In the genomic region with DNA sequence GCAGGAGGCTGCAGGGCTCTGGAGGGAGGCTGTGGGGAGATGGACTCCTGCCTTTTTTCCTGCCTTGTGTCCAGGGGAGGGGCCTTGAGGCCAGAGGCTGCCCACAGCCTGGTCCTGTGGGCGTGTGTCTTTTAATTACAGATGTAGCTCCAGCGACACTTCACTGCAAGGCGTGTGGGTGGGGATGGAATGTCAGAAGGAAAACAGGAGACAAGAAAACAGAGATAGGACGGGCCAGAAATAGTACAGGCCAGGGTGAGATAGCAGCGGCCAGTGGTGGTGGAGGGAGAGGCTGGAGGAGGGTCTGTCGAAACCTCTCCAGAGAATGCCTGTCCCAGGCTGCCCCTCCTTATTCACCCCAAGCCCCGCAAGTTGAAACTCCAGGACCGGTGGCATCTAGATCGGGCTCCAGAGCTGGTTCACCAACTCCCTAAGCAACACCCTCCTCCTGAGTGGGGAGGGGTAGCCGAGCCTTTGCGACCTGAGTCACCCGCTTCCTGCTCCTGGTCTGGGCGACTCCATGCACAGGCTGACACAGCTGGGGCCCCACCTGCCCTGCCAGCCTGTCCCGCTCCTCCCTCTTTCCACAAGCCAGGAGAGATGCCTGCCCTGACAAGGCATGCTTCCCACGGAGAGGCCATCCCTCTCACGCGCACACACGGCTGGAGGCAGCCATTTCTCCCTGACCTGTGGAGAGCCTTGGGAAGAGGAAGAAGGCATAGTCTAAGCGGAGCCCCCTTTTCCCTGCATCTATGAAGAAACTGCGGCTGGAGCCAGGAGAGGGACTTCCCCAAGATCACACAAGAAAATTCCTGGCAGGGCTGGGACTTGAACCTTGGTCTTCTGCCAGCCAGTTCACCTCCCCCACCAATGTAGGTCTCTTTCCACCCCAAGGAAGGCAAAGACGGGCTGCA, we compare ENCODE assay signal across 2 cellular contexts.
A peak's percentile ranks its signal among the peaks of the same experiment; 100 is the strongest.
TF ChIP-seq lines count a peak whose summit lies in the region.

No MANE protein-coding gene starts in this region.

TF ChIP-seq in HCT116, 20 proteins besides CTCF, POLR2A, EP300 and RAD21 (continued from another document):
- peak; percentile 68 for TF ChIP-seq JUND (IDR thresholded peaks at IDR 0.05)
- TF ChIP-seq POLR2AphosphoS5 (IDR thresholded peaks at IDR 0.05; ENCODE audit: low read depth, low read length) = peak; percentile 70
- no peak for TF ChIP-seq YY1 (IDR thresholded peaks at IDR 0.05; ENCODE audit: extremely low read depth, insufficient replicate concordance, low read depth, low read length)
- TF ChIP-seq SP1 (IDR thresholded peaks at IDR 0.05; ENCODE audit: low read depth) = peak; percentile 82
- no peak for TF ChIP-seq SIN3A (IDR thresholded peaks at IDR 0.05; ENCODE audit: low read depth)
- TF ChIP-seq ZFX (IDR thresholded peaks at IDR 0.05) = peak; percentile 57; the same call in 1 of the 2 replicates
- TF ChIP-seq ZNF274 (IDR thresholded peaks at IDR 0.05; ENCODE audit: low read depth, low read length) = no peak
- TF ChIP-seq SRF (IDR thresholded peaks at IDR 0.05; ENCODE audit: low read depth) = no peak
- TF ChIP-seq, protein P1, sequence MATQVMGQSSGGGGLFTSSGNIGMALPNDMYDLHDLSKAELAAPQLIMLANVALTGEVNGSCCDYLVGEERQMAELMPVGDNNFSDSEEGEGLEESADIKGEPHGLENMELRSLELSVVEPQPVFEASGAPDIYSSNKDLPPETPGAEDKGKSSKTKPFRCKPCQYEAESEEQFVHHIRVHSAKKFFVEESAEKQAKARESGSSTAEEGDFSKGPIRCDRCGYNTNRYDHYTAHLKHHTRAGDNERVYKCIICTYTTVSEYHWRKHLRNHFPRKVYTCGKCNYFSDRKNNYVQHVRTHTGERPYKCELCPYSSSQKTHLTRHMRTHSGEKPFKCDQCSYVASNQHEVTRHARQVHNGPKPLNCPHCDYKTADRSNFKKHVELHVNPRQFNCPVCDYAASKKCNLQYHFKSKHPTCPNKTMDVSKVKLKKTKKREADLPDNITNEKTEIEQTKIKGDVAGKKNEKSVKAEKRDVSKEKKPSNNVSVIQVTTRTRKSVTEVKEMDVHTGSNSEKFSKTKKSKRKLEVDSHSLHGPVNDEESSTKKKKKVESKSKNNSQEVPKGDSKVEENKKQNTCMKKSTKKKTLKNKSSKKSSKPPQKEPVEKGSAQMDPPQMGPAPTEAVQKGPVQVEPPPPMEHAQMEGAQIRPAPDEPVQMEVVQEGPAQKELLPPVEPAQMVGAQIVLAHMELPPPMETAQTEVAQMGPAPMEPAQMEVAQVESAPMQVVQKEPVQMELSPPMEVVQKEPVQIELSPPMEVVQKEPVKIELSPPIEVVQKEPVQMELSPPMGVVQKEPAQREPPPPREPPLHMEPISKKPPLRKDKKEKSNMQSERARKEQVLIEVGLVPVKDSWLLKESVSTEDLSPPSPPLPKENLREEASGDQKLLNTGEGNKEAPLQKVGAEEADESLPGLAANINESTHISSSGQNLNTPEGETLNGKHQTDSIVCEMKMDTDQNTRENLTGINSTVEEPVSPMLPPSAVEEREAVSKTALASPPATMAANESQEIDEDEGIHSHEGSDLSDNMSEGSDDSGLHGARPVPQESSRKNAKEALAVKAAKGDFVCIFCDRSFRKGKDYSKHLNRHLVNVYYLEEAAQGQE (IDR thresholded peaks at IDR 0.05; ENCODE audit: low read depth) = no peak
- TF ChIP-seq FOSL1 (IDR thresholded peaks at IDR 0.05; ENCODE audit: low read depth) = no peak; the same call in 1 of the 2 replicates
- TF ChIP-seq EZH2phosphoT487 (IDR thresholded peaks at IDR 0.05; ENCODE audit: borderline replicate concordance) = no peak
- TF ChIP-seq, protein P2, sequence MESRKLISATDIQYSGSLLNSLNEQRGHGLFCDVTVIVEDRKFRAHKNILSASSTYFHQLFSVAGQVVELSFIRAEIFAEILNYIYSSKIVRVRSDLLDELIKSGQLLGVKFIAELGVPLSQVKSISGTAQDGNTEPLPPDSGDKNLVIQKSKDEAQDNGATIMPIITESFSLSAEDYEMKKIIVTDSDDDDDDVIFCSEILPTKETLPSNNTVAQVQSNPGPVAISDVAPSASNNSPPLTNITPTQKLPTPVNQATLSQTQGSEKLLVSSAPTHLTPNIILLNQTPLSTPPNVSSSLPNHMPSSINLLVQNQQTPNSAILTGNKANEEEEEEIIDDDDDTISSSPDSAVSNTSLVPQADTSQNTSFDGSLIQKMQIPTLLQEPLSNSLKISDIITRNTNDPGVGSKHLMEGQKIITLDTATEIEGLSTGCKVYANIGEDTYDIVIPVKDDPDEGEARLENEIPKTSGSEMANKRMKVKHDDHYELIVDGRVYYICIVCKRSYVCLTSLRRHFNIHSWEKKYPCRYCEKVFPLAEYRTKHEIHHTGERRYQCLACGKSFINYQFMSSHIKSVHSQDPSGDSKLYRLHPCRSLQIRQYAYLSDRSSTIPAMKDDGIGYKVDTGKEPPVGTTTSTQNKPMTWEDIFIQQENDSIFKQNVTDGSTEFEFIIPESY (IDR thresholded peaks at IDR 0.05; ENCODE audit: extremely low read depth, insufficient replicate concordance, low read length) = no peak
- peak; percentile 89 for TF ChIP-seq EGR1 (IDR thresholded peaks at IDR 0.05; ENCODE audit: low read depth)
- peak; percentile 66; the same call in 1 of the 2 replicates for TF ChIP-seq CBX3 (IDR thresholded peaks at IDR 0.05; ENCODE audit: low read depth)
- TF ChIP-seq, protein P3, sequence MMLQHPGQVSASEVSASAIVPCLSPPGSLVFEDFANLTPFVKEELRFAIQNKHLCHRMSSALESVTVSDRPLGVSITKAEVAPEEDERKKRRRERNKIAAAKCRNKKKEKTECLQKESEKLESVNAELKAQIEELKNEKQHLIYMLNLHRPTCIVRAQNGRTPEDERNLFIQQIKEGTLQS (IDR thresholded peaks at IDR 0.05) = no peak
- TF ChIP-seq EZH2 (IDR thresholded peaks at IDR 0.05) = no peak

TF ChIP-seq in SK-N-SH treated with all-trans-retinoic acid at 6 μM for 48 hours, 23 proteins besides CTCF, POLR2A, EP300 and RAD21:
- TF ChIP-seq, protein P4, sequence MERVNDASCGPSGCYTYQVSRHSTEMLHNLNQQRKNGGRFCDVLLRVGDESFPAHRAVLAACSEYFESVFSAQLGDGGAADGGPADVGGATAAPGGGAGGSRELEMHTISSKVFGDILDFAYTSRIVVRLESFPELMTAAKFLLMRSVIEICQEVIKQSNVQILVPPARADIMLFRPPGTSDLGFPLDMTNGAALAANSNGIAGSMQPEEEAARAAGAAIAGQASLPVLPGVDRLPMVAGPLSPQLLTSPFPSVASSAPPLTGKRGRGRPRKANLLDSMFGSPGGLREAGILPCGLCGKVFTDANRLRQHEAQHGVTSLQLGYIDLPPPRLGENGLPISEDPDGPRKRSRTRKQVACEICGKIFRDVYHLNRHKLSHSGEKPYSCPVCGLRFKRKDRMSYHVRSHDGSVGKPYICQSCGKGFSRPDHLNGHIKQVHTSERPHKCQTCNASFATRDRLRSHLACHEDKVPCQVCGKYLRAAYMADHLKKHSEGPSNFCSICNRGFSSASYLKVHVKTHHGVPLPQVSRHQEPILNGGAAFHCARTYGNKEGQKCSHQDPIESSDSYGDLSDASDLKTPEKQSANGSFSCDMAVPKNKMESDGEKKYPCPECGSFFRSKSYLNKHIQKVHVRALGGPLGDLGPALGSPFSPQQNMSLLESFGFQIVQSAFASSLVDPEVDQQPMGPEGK (CRISPR knock-in tag; IDR thresholded peaks at IDR 0.05; ENCODE audit: borderline replicate concordance) = no peak
- no peak for TF ChIP-seq ZNF8 (CRISPR knock-in tag; IDR thresholded peaks at IDR 0.05)
- TF ChIP-seq ISL1 (CRISPR knock-in tag; IDR thresholded peaks at IDR 0.05) = no peak
- no peak for TF ChIP-seq TOX (CRISPR knock-in tag; IDR thresholded peaks at IDR 0.05; ENCODE audit: borderline replicate concordance)
- TF ChIP-seq ESRRG (CRISPR knock-in tag; IDR thresholded peaks at IDR 0.05) = no peak
- no peak for TF ChIP-seq ARNTL (CRISPR knock-in tag; IDR thresholded peaks at IDR 0.05; ENCODE audit: borderline replicate concordance, low read depth)
- no peak for TF ChIP-seq BACH2 (CRISPR knock-in tag; IDR thresholded peaks at IDR 0.05; ENCODE audit: borderline replicate concordance)
- TF ChIP-seq PPARA (CRISPR knock-in tag; IDR thresholded peaks at IDR 0.05; ENCODE audit: borderline replicate concordance) = no peak
- no peak for TF ChIP-seq SNAI2 (CRISPR knock-in tag; IDR thresholded peaks at IDR 0.05)
- no peak for TF ChIP-seq RARB (CRISPR knock-in tag; IDR thresholded peaks at IDR 0.05)
